ENCODE assay signal across 18 cellular contexts in the genomic region with DNA sequence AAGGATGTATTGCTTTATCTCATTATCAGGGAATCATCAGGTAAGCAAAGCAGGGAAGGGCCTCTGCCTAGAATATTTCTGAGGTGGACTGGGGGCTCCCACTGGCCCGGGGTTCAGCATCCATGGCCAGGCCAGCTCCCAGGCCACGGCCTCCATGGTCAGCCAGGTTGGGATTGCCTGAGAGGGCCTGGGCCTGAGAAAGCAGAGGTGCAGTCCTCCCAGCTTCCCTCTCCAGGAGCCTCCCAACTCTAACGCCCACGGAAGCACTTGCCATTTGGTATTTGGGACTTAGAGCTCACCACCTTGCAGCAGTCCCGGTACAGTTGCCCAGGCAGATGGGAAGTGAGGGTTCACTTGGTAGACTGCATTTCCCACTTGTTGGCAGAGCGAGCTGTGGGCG. TPM values are rescaled to one million over a fixed set of nuclear protein-coding genes. Genes with fewer than 3 reads are reported as not detected.
DNase-seq lines count a peak whose midpoint lies in the region; ATAC-seq and TF ChIP-seq lines count a peak whose summit lies in the region.
"Had no signal": no experiment of that assay in that cellular context is flagged by ENCODE, and none has a peak within 500 bp of the region (broad histone marks: within the 10 kb centered on the region; RNA-seq: fewer than 3 reads in every experiment).

No MANE protein-coding gene starts in this region.

- H3K4me1 ChIP-seq in neuronal stem cell (ENCODE audit: control insufficient read depth in 2 of 2, insufficient read depth in 1 of 2, low read depth in 1 of 2, low read length in 2 of 2) = no peaks in the 10 kb centered on the region
- peaks cover 0 to 76% (median 31%) of the 10 kb centered on the region in 5 donors for H3K4me1 ChIP-seq in subcutaneous abdominal adipose tissue (ENCODE audit: control insufficient read depth in 5 of 5, insufficient read depth in 5 of 5, low read length in 5 of 5)
- H3K4me1 ChIP-seq in foreskin keratinocyte = no peaks in the 10 kb centered on the region
- no peaks in the 10 kb centered on the region for H3K4me1 ChIP-seq in MM.1S (ENCODE audit: low read length)

- H3K9me3 ChIP-seq in neuronal stem cell (replicated peaks in 1 of 2; ENCODE audit: control insufficient read depth in 2 of 2, insufficient read depth in 1 of 2, low read depth in 1 of 2, low read length in 2 of 2) (no peaks in the 10 kb centered on the region), subcutaneous abdominal adipose tissue (ENCODE audit: control insufficient read depth in 5 of 5, low read length in 5 of 5) (no peaks in the 10 kb centered on the region), MM.1S (replicated peaks; ENCODE audit: insufficient read depth, low read length) (no peaks in the 10 kb centered on the region)
- H3K9me3 ChIP-seq: BLaER1, Caco-2 had no signal

- H3K18ac ChIP-seq in neuronal stem cell (ENCODE audit: low read length) = no peak overlapping the region

- intact Hi-C loops in Right ventricle myocardium superior (cut with DNase I) = no loop called here
- intact Hi-C loops in Right ventricle myocardium inferior (cut with DNase I) = no loop called here

- no peak overlapping the region for H3K23ac ChIP-seq in neuronal stem cell (ENCODE audit: low read depth, low read length, poor library complexity)

- H2BK120ac ChIP-seq in neuronal stem cell (ENCODE audit: low read depth, low read length) = no peak overlapping the region

- H3K9ac ChIP-seq in neuronal stem cell (ENCODE audit: low read depth, low read length, poor library complexity) (no peak overlapping the region), subcutaneous abdominal adipose tissue (ENCODE audit: low read length in 5 of 5) (no peak overlapping the region), MM.1S (ENCODE audit: low read length) (no peak overlapping the region)
- H3K9ac ChIP-seq: BLaER1 had no signal

- no peaks in the 10 kb centered on the region for H3K36me3 ChIP-seq in neuronal stem cell (replicated peaks in 1 of 2; ENCODE audit: control insufficient read depth in 2 of 2, insufficient read depth in 2 of 2, low read length in 2 of 2)
- H3K36me3 ChIP-seq in subcutaneous abdominal adipose tissue (ENCODE audit: control insufficient read depth in 5 of 5, insufficient read depth in 5 of 5, low read length in 5 of 5) = peaks cover 0 to 88% (median 61%) of the 10 kb centered on the region in 5 donors
- no peaks in the 10 kb centered on the region for H3K36me3 ChIP-seq in MM.1S (replicated peaks; ENCODE audit: insufficient read depth, low read length)
- H3K36me3 ChIP-seq: BLaER1 had no signal

- no peak overlapping the region for H4K91ac ChIP-seq in neuronal stem cell (ENCODE audit: low read depth, low read length, poor library complexity)

- H2BK15ac ChIP-seq in neuronal stem cell (ENCODE audit: low read length) = no peak overlapping the region

- no peaks in the 10 kb centered on the region for H3K79me1 ChIP-seq in neuronal stem cell (ENCODE audit: low read depth, low read length)

- H4K20me1 ChIP-seq in MM.1S (ENCODE audit: insufficient read depth, low read length) = no peaks in the 10 kb centered on the region
- H4K20me1 ChIP-seq: BLaER1 had no signal

- ATAC-seq in Right ventricle myocardium superior (ENCODE audit: poor library complexity) = no peak
- no peak for ATAC-seq in Right ventricle myocardium inferior
- ATAC-seq in foreskin keratinocyte = no peak
- no peak for ATAC-seq in GM19324 (IDR thresholded peaks at IDR 0.05; ENCODE audit: low FRiP score, unreplicated experiment)
- ATAC-seq: CD8-positive, alpha-beta T cell; GM23338; HCT116 had no signal

- no peak overlapping the region for H2AK5ac ChIP-seq in neuronal stem cell (ENCODE audit: low read depth, low read length)

- H3K27me3 ChIP-seq in neuronal stem cell (ENCODE audit: control insufficient read depth in 3 of 3, insufficient read depth in 3 of 3, low read depth in 1 of 3, low read length in 3 of 3) (peaks cover 0 to 48% (median 0%) of the 10 kb centered on the region in 3 experiments), subcutaneous abdominal adipose tissue (ENCODE audit: control insufficient read depth in 5 of 5, insufficient read depth in 4 of 5, low read length in 5 of 5) (no peaks in the 10 kb centered on the region), foreskin keratinocyte (no peaks in the 10 kb centered on the region), MM.1S (replicated peaks; ENCODE audit: insufficient read depth, low read length) (no peaks in the 10 kb centered on the region)
- H3K27me3 ChIP-seq: BLaER1 had no signal

- no peak overlapping the region for H3K27ac ChIP-seq in neuronal stem cell (replicated peaks; ENCODE audit: low read length)
- peak overlapping the region; percentile 37 for H3K27ac ChIP-seq in subcutaneous abdominal adipose tissue (ENCODE audit: low read depth, low read length)
- no peak overlapping the region for H3K27ac ChIP-seq in foreskin keratinocyte
- H3K27ac ChIP-seq in MM.1S (ENCODE audit: low read length) = no peak overlapping the region
- H3K27ac ChIP-seq: 22Rv1, BLaER1, C4-2B had no signal

- DNase-seq in Right ventricle myocardium superior (peak; percentile 14), Right ventricle myocardium inferior (ENCODE audit: missing footprints) (no peak), neuronal stem cell (ENCODE audit: low spot score) (no peak), foreskin keratinocyte (no peak), MM.1S (no peak)
- DNase-seq: Caco-2; CD4-positive, CD25-positive, alpha-beta regulatory T cell; CD8-positive, alpha-beta T cell; DMS153; DND-41; H9 had no signal

- H3K4me2 ChIP-seq in neuronal stem cell (ENCODE audit: insufficient read depth, low read length, poor library complexity, severe bottlenecking) (no peak overlapping the region), MM.1S (ENCODE audit: low read depth, low read length) (no peak overlapping the region)
- H3K4me2 ChIP-seq: BLaER1, GM23338 had no signal

- no peak overlapping the region for H3K4ac ChIP-seq in neuronal stem cell (ENCODE audit: low read length)

- H3K79me2 ChIP-seq in MM.1S (ENCODE audit: low read length) = no peaks in the 10 kb centered on the region

- H2BK5ac ChIP-seq in neuronal stem cell (ENCODE audit: low read length) = no peak overlapping the region

- WGBS in neuronal stem cell (ENCODE audit: extremely low coverage in 2 of 2, insufficient read length in 2 of 2, insufficient replicate concordance in 1 of 2), 2 donors = no CpG with 5 or more reads among the region's 7 CpGs

- TF ChIP-seq CTCF in foreskin keratinocyte (conservative IDR thresholded peaks at IDR 0.05) (no peak), MM.1S (IDR thresholded peaks at IDR 0.05; ENCODE audit: low read length) (no peak)

- peak overlapping the region; percentile 40 for H3K14ac ChIP-seq in neuronal stem cell (ENCODE audit: low read length)

- H3F3A ChIP-seq in MM.1S (ENCODE audit: insufficient read depth, low read length) = no peaks in the 10 kb centered on the region

- no peaks in the 10 kb centered on the region for H3K9me2 ChIP-seq in MM.1S (replicated peaks; ENCODE audit: insufficient read depth, low read length)

- peak overlapping the region in 1 of 2 donors; percentile 29 for H3K4me3 ChIP-seq in neuronal stem cell (ENCODE audit: low read length in 2 of 2)
- no peak overlapping the region for H3K4me3 ChIP-seq in subcutaneous abdominal adipose tissue (ENCODE audit: low read depth in 1 of 5, low read length in 5 of 5)
- no peak overlapping the region for H3K4me3 ChIP-seq in MM.1S (ENCODE audit: low read length)
- H3K4me3 ChIP-seq: BLaER1, GM23338 had no signal

- no peak overlapping the region for H4K8ac ChIP-seq in neuronal stem cell (ENCODE audit: low read depth, low read length)

- H2AFZ ChIP-seq in neuronal stem cell (ENCODE audit: low read length) (no peak overlapping the region), MM.1S (ENCODE audit: low read length) (no peak overlapping the region)
- H2AFZ ChIP-seq: GM23338 had no signal

- no peak overlapping the region for H2BK12ac ChIP-seq in neuronal stem cell (ENCODE audit: low read length)

RNA-seq across cellular contexts. Expression of a gene that starts 12.7 kb away (rescaled TPM):
- 20.7 TPM for total RNA-seq in Right ventricle myocardium superior
- 25.5 TPM for total RNA-seq in Right ventricle myocardium inferior
- polyA plus RNA-seq in neuronal stem cell (2013, experiment 1 of 2) = 1.9 TPM
- polyA plus RNA-seq in neuronal stem cell (2013, experiment 2 of 2) = 2.0 TPM
- total RNA-seq in foreskin keratinocyte = 1.2 and 1.4 TPM in 2 replicates
- 1.1 and 1.3 TPM in 2 replicates for polyA plus RNA-seq in foreskin keratinocyte
- total RNA-seq: CD8-positive, alpha-beta T cell had no signal

RNA-seq across cellular contexts. Expression of a gene that starts 33.7 kb away (rescaled TPM):
- total RNA-seq in Right ventricle myocardium superior (14.7 TPM), Right ventricle myocardium inferior (15.1 TPM), foreskin keratinocyte (13.5 and 15.2 TPM in 2 replicates)
- 7.3 TPM for polyA plus RNA-seq in neuronal stem cell (2013, experiment 1 of 2)
- polyA plus RNA-seq in neuronal stem cell (2013, experiment 2 of 2) = 7.4 TPM
- 6.3 and 6.4 TPM in 2 replicates for polyA plus RNA-seq in foreskin keratinocyte
